1 cellular context compared by ENCODE assay signal in the genomic region with DNA sequence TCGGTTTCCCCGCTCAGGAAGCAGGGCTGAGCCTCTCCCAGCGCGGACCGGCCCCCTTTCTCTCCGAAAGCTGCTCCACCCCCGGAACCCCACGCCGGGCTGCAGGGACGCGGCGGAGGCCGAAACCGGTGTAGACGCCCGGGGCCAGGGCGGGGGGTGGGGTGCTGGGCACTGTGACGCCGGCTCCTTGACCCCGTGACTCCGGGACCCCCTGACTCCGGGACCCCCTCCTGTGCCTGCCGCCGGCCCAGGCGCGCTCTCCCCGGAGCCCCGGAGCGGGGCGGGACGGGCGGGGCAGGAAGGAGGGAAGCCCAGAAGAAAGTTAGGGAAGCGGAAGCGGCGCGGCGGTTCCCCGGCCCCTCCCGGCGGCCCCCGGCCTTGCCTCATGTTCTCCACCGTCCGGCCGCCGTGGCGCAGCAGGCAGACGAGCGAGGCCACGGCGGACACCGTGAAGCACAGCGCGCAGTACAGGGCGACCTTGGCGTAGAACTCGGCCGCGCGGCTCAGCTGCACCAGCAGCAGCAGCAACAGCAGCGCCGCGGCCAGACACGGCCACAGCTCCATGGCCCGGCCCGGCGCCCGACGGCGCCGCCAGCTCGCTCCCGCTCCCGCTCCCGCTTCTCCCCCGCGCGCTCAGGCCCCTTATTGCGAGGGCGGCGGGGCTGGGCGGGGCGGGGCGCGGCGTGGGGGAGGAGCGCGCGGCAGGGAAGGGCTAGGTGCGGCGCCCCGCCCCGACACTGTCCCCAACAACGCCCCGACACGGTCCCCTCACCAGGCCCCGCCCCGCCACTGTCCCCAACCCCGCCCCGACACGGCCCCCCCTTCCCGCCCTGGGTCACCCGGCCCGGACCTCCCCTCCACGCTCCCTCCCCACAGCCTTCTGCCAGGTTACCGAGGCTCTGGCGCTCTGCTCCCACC.
TF ChIP-seq lines count a peak whose summit lies in the region.

A gene (minus strand): TSS at position 664 of the 918 bp plus-strand sequence. CDS start 100 bp downstream, at position 564.

TF ChIP-seq in K562, 482 proteins besides CTCF, POLR2A, EP300 and RAD21 (continued from another document and continues in another):
- TF ChIP-seq, protein P1, sequence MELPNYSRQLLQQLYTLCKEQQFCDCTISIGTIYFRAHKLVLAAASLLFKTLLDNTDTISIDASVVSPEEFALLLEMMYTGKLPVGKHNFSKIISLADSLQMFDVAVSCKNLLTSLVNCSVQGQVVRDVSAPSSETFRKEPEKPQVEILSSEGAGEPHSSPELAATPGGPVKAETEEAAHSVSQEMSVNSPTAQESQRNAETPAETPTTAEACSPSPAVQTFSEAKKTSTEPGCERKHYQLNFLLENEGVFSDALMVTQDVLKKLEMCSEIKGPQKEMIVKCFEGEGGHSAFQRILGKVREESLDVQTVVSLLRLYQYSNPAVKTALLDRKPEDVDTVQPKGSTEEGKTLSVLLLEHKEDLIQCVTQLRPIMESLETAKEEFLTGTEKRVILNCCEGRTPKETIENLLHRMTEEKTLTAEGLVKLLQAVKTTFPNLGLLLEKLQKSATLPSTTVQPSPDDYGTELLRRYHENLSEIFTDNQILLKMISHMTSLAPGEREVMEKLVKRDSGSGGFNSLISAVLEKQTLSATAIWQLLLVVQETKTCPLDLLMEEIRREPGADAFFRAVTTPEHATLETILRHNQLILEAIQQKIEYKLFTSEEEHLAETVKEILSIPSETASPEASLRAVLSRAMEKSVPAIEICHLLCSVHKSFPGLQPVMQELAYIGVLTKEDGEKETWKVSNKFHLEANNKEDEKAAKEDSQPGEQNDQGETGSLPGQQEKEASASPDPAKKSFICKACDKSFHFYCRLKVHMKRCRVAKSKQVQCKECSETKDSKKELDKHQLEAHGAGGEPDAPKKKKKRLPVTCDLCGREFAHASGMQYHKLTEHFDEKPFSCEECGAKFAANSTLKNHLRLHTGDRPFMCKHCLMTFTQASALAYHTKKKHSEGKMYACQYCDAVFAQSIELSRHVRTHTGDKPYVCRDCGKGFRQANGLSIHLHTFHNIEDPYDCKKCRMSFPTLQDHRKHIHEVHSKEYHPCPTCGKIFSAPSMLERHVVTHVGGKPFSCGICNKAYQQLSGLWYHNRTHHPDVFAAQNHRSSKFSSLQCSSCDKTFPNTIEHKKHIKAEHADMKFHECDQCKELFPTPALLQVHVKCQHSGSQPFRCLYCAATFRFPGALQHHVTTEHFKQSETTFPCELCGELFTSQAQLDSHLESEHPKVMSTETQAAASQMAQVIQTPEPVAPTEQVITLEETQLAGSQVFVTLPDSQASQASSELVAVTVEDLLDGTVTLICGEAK (IDR thresholded peaks at IDR 0.05): peak; percentile 81
- TF ChIP-seq, protein P1 (CRISPR knock-in tag; IDR thresholded peaks at IDR 0.05): no peak
- TF ChIP-seq ZNF184 (CRISPR knock-in tag; IDR thresholded peaks at IDR 0.05) (no peak), NUFIP1 (IDR thresholded peaks at IDR 0.05; ENCODE audit: partially characterized antibody) (no peak), BHLHE40 (IDR thresholded peaks at IDR 0.05; ENCODE audit: low read length) (no peak), ASH1L (IDR thresholded peaks at IDR 0.05; ENCODE audit: borderline replicate concordance, low read depth, partially characterized antibody) (no peak), SUPT5H (IDR thresholded peaks at IDR 0.05) (peak; percentile 82), HIVEP1 (CRISPR knock-in tag; IDR thresholded peaks at IDR 0.05) (no peak), BMI1 (IDR thresholded peaks at IDR 0.05; ENCODE audit: low read length) (no peak), XRCC3 (IDR thresholded peaks at IDR 0.05) (no peak), ZNF232 (CRISPR knock-in tag; IDR thresholded peaks at IDR 0.05) (no peak), TBP (optimal IDR thresholded peaks at IDR 0.05; ENCODE audit: low read depth, low read length) (no peak), NEUROD1 (IDR thresholded peaks at IDR 0.05; ENCODE audit: borderline replicate concordance, low read depth, low read length, partially characterized antibody) (no peak), MXI1 (IDR thresholded peaks at IDR 0.05; ENCODE audit: low read depth, low read length) (0 out of 2 replicates have a peak, but pooled peaks have one; percentile 16), FOXP1 (CRISPR knock-in tag; IDR thresholded peaks at IDR 0.05) (no peak), PYGO2 (tag; IDR thresholded peaks at IDR 0.05) (no peak), PHTF2 (CRISPR knock-in tag; IDR thresholded peaks at IDR 0.05) (no peak), POU5F1 (IDR thresholded peaks at IDR 0.05; ENCODE audit: borderline replicate concordance, low read depth, low read length, partially characterized antibody) (no peak), CBX1 (IDR thresholded peaks at IDR 0.05; ENCODE audit: low read depth) (peak; percentile 33; the same call in 1 of the 2 replicates), BRD9 (IDR thresholded peaks at IDR 0.05; ENCODE audit: low read depth, partially characterized antibody) (no peak), JUND (IDR thresholded peaks at IDR 0.05; ENCODE audit: borderline replicate concordance, low read depth, low read length) (no peak), JUND (tag; IDR thresholded peaks at IDR 0.05; ENCODE audit: borderline replicate concordance, low read depth, low read length) (no peak), E2F3 (CRISPR knock-in tag; IDR thresholded peaks at IDR 0.05) (peak; percentile 76), DNMT1 (IDR thresholded peaks at IDR 0.05) (no peak), ZNF24 (IDR thresholded peaks at IDR 0.05) (no peak), ERF (CRISPR knock-in tag; IDR thresholded peaks at IDR 0.05) (peak; percentile 85; the same call in 1 of the 2 replicates), FOXJ2 (tag; IDR thresholded peaks at IDR 0.05) (no peak), U2AF2 (optimal IDR thresholded peaks at IDR 0.05; ENCODE audit: low read depth, low read length) (no peak), HNRNPUL1 (IDR thresholded peaks at IDR 0.05; ENCODE audit: low read length) (no peak), ZNF696 (CRISPR knock-in tag; conservative IDR thresholded peaks at IDR 0.05) (no peak), POLR3A (IDR thresholded peaks at IDR 0.05; ENCODE audit: borderline replicate concordance, extremely low read depth, insufficient read depth, insufficient read length) (no peak), CBX3 (IDR thresholded peaks at IDR 0.05; ENCODE audit: borderline replicate concordance in 1 of 2, low read length in 2 of 2) (no peak), SETDB1 (IDR thresholded peaks at IDR 0.05; ENCODE audit: low read length) (no peak)
- TF ChIP-seq, protein P2, sequence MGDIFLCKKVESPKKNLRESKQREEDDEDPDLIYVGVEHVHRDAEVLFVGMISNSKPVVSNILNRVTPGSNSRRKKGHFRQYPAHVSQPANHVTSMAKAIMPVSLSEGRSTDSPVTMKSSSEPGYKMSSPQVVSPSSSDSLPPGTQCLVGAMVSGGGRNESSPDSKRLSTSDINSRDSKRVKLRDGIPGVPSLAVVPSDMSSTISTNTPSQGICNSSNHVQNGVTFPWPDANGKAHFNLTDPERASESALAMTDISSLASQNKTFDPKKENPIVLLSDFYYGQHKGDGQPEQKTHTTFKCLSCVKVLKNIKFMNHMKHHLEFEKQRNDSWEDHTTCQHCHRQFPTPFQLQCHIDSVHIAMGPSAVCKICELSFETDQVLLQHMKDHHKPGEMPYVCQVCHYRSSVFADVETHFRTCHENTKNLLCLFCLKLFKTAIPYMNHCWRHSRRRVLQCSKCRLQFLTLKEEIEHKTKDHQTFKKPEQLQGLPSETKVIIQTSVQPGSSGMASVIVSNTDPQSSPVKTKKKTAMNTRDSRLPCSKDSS (IDR thresholded peaks at IDR 0.05; ENCODE audit: low read depth, partially characterized antibody): no peak
- TF ChIP-seq, protein P3, sequence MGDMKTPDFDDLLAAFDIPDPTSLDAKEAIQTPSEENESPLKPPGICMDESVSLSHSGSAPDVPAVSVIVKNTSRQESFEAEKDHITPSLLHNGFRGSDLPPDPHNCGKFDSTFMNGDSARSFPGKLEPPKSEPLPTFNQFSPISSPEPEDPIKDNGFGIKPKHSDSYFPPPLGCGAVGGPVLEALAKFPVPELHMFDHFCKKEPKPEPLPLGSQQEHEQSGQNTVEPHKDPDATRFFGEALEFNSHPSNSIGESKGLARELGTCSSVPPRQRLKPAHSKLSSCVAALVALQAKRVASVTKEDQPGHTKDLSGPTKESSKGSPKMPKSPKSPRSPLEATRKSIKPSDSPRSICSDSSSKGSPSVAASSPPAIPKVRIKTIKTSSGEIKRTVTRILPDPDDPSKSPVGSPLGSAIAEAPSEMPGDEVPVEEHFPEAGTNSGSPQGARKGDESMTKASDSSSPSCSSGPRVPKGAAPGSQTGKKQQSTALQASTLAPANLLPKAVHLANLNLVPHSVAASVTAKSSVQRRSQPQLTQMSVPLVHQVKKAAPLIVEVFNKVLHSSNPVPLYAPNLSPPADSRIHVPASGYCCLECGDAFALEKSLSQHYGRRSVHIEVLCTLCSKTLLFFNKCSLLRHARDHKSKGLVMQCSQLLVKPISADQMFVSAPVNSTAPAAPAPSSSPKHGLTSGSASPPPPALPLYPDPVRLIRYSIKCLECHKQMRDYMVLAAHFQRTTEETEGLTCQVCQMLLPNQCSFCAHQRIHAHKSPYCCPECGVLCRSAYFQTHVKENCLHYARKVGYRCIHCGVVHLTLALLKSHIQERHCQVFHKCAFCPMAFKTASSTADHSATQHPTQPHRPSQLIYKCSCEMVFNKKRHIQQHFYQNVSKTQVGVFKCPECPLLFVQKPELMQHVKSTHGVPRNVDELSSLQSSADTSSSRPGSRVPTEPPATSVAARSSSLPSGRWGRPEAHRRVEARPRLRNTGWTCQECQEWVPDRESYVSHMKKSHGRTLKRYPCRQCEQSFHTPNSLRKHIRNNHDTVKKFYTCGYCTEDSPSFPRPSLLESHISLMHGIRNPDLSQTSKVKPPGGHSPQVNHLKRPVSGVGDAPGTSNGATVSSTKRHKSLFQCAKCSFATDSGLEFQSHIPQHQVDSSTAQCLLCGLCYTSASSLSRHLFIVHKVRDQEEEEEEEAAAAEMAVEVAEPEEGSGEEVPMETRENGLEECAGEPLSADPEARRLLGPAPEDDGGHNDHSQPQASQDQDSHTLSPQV (IDR thresholded peaks at IDR 0.05): no peak; the same call in 1 of the 2 replicates
- TF ChIP-seq, protein P4, sequence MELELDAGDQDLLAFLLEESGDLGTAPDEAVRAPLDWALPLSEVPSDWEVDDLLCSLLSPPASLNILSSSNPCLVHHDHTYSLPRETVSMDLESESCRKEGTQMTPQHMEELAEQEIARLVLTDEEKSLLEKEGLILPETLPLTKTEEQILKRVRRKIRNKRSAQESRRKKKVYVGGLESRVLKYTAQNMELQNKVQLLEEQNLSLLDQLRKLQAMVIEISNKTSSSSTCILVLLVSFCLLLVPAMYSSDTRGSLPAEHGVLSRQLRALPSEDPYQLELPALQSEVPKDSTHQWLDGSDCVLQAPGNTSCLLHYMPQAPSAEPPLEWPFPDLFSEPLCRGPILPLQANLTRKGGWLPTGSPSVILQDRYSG (tag; conservative IDR thresholded peaks at IDR 0.05; ENCODE audit: low read depth): no peak
- TF ChIP-seq, protein P5, sequence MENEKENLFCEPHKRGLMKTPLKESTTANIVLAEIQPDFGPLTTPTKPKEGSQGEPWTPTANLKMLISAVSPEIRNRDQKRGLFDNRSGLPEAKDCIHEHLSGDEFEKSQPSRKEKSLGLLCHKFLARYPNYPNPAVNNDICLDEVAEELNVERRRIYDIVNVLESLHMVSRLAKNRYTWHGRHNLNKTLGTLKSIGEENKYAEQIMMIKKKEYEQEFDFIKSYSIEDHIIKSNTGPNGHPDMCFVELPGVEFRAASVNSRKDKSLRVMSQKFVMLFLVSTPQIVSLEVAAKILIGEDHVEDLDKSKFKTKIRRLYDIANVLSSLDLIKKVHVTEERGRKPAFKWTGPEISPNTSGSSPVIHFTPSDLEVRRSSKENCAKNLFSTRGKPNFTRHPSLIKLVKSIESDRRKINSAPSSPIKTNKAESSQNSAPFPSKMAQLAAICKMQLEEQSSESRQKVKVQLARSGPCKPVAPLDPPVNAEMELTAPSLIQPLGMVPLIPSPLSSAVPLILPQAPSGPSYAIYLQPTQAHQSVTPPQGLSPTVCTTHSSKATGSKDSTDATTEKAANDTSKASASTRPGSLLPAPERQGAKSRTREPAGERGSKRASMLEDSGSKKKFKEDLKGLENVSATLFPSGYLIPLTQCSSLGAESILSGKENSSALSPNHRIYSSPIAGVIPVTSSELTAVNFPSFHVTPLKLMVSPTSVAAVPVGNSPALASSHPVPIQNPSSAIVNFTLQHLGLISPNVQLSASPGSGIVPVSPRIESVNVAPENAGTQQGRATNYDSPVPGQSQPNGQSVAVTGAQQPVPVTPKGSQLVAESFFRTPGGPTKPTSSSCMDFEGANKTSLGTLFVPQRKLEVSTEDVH (IDR thresholded peaks at IDR 0.05; ENCODE audit: low read depth, partially characterized antibody): no peak
- TF ChIP-seq, protein P6, sequence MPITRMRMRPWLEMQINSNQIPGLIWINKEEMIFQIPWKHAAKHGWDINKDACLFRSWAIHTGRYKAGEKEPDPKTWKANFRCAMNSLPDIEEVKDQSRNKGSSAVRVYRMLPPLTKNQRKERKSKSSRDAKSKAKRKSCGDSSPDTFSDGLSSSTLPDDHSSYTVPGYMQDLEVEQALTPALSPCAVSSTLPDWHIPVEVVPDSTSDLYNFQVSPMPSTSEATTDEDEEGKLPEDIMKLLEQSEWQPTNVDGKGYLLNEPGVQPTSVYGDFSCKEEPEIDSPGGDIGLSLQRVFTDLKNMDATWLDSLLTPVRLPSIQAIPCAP (CRISPR knock-in tag; IDR thresholded peaks at IDR 0.05; ENCODE audit: borderline replicate concordance): no peak
